ENCODE assay signal across 18 cellular contexts in the genomic region with DNA sequence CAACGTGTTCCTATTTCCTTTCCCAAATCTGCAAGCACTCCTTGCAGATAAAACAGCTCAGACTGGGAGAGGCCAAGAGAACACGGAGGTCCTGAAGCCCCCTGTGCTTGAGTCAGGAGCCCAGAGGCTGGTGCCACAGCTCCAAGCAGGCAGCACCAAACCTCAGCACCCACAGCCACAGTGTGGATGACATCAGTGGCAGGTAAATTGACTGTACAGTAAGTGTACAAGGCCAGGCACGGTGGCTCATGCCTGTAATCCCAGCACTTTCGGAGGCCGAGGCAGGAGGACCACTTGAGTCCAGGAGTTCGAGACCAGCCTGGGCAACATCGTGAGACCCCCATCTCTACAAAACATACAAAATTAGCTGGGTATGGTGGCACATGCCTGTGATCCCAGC. TPM values are rescaled to one million over a fixed set of nuclear protein-coding genes. Genes with fewer than 3 reads are reported as not detected.
DNase-seq lines count a peak whose midpoint lies in the region; ATAC-seq and TF ChIP-seq lines count a peak whose summit lies in the region.
"Had no signal": no experiment of that assay in that cellular context is flagged by ENCODE, and none has a peak within 500 bp of the region (broad histone marks: within the 10 kb centered on the region; RNA-seq: fewer than 3 reads in every experiment).

No MANE protein-coding gene starts in this region.

- no peaks in the 10 kb centered on the region for H3K9me3 Mint-ChIP-seq in activated CD4-positive, alpha-beta T cell treated with anti-CD3 and anti-CD28 coated beads, Interleukin-2, amount 10 ng/mL, durations not matched to agents 24 days and 14 days
- H3K9me3 Mint-ChIP-seq in neural crest cell, result no peaks in the 10 kb centered on the region
- H3K9me3 Mint-ChIP-seq: activated B cell treated with CpG ODN at 0.5 μM for 24 hours had no signal

- in situ Hi-C loops in transverse colon (cut with MboI; ENCODE audit: low pct_ligation_motif_present in 1 of 4, low pct_unique_long_range_greater_than_20kb in 1 of 4, low sequenced_read_pairs in 3 of 4), result no loop called here

- H3K4me3 Mint-ChIP-seq in activated CD4-positive, alpha-beta T cell treated with anti-CD3 and anti-CD28 coated beads, Interleukin-2, amount 10 ng/mL, durations not matched to agents 24 days and 14 days, result no peak overlapping the region
- H3K4me3 Mint-ChIP-seq in neural crest cell, result peak overlapping the region; percentile 54
- H3K4me3 Mint-ChIP-seq: activated B cell treated with CpG ODN at 0.5 μM for 24 hours had no signal

- DNase-seq in activated CD4-positive, alpha-beta T cell treated with anti-CD3 and anti-CD28 coated beads, Interleukin-2, amount 10 ng/mL, durations not matched to agents 24 days and 14 days, result peak; percentile 58
- no peak for DNase-seq in activated CD4-positive, alpha-beta T cell treated with anti-CD3 and anti-CD28 coated beads, Interleukin-2, amount 50 U/mL, for 1 hour
- DNase-seq in neural crest cell (ENCODE audit: low read depth, low spot score) (no peak), transverse colon (peak; percentile 7), SW 1271 (lab: John Stamatoyannopoulos, UW) (no peak), NCI-H1417 treated with DMSO at 0.1 percent for 48 hours (lab: John Stamatoyannopoulos, UW) (no peak)
- DNase-seq: activated B cell treated with CpG ODN at 0.5 μM for 24 hours; cerebellar nuclear complex; DMS 273 treated with DMSO at 0.1 percent for 48 hours; NCI-H1105 treated with DMSO at 0.1 percent for 48 hours; stimulated activated CD4-positive, alpha-beta T cell treated with anti-CD3 and anti-CD28 coated beads, Interleukin-1b, Interleukin-23, amount 100 ng/mL, for 48 hours; substantia nigra had no signal

- peaks cover 0 to 12% of the 10 kb centered on the region in 2 donors for H3K4me1 ChIP-seq in esophagus (ENCODE audit: control insufficient read depth in 2 of 2, insufficient read depth in 2 of 2, low read length in 1 of 2)
- peaks cover 15 to 54% (median 24%) of the 10 kb centered on the region in 4 donors for H3K4me1 ChIP-seq in transverse colon
- H3K4me1 ChIP-seq: A549 had no signal

- H3K36me3 Mint-ChIP-seq in activated CD4-positive, alpha-beta T cell treated with anti-CD3 and anti-CD28 coated beads, Interleukin-2, amount 10 ng/mL, durations not matched to agents 24 days and 14 days (ENCODE audit: low read depth), result no peaks in the 10 kb centered on the region
- peaks cover 5% of the 10 kb centered on the region for H3K36me3 Mint-ChIP-seq in neural crest cell (ENCODE audit: low read depth)

- no peaks in the 10 kb centered on the region for H3K36me3 ChIP-seq in esophagus (ENCODE audit: control insufficient read depth in 2 of 2, insufficient read depth in 2 of 2, low read length in 1 of 2)
- H3K36me3 ChIP-seq in transverse colon, result no peaks in the 10 kb centered on the region

- TF ChIP-seq CTCF in neural crest cell (conservative IDR thresholded peaks at IDR 0.05), result no peak
- TF ChIP-seq CTCF in transverse colon (IDR thresholded peaks at IDR 0.05), result no peak

- no peak for TF ChIP-seq POLR2A in transverse colon (IDR thresholded peaks at IDR 0.05)

- intact Hi-C loops in activated CD4-positive, alpha-beta T cell treated with anti-CD3 and anti-CD28 coated beads, Interleukin-2, amount 10 ng/mL, durations not matched to agents 24 days and 14 days (cut with micrococcal nuclease), result loop anchor here (5.0 kb wide), 1 partner anchor 118 kb away; the partner anchor contains the start of gene COL6A2
- intact Hi-C loops in transverse colon (cut with DNase I; ENCODE audit: low total_unique reads), result loop anchor here (2.0 to 10.0 kb wide), 2 partner anchors 45 to 77 kb away; no protein-coding TSS in a partner anchor

- H3K4me3 ChIP-seq in esophagus (ENCODE audit: low read depth in 1 of 2, low read length in 2 of 2) (no peak overlapping the region), transverse colon (no peak overlapping the region)
- H3K4me3 ChIP-seq: A549, mucosa of descending colon, SJSA1 had no signal

- WGBS in esophagus, 2 donors, result 73 to 83% methylated on average over 7 of the region's 7 CpGs
- 66 to 89% methylated on average over 3 to 7 of the region's 7 CpGs for WGBS in transverse colon (ENCODE audit: low coverage in 1 of 2), 2 donors

- ATAC-seq in HG03571 (IDR thresholded peaks at IDR 0.05; ENCODE audit: unreplicated experiment), result no peak
- ATAC-seq: A549, mucosa of descending colon had no signal

- peak overlapping the region; percentile 25 to 26 for H3K27ac ChIP-seq in esophagus (ENCODE audit: low read depth in 2 of 2, low read length in 1 of 2)
- peak overlapping the region; percentile 67 to 96 (median 90) for H3K27ac ChIP-seq in transverse colon
- H3K27ac ChIP-seq: A549, C4-2B, SJSA1 had no signal

- H3K9me3 ChIP-seq in esophagus (ENCODE audit: control insufficient read depth in 2 of 2, insufficient read depth in 1 of 2, low read depth in 1 of 2, low read length in 1 of 2) (no peaks in the 10 kb centered on the region), transverse colon (no peaks in the 10 kb centered on the region)
- H3K9me3 ChIP-seq: A549, mucosa of descending colon, SJSA1 had no signal

- peaks cover 7% of the 10 kb centered on the region for H3K4me1 Mint-ChIP-seq in activated CD4-positive, alpha-beta T cell treated with anti-CD3 and anti-CD28 coated beads, Interleukin-2, amount 10 ng/mL, durations not matched to agents 24 days and 14 days
- H3K4me1 Mint-ChIP-seq in neural crest cell, result peaks cover 25% of the 10 kb centered on the region

- TF ChIP-seq EP300 in transverse colon (IDR thresholded peaks at IDR 0.05; ENCODE audit: low read depth), result no peak

- peaks cover 31% of the 10 kb centered on the region for H3K27me3 Mint-ChIP-seq in activated CD4-positive, alpha-beta T cell treated with anti-CD3 and anti-CD28 coated beads, Interleukin-2, amount 10 ng/mL, durations not matched to agents 24 days and 14 days
- H3K27me3 Mint-ChIP-seq in neural crest cell (ENCODE audit: low read depth), result peaks cover 20% of the 10 kb centered on the region

- H3K27me3 ChIP-seq in esophagus (ENCODE audit: control insufficient read depth in 1 of 2, insufficient read depth in 2 of 2, low read length in 2 of 2) (peaks cover 0 to 3% of the 10 kb centered on the region in 2 donors), transverse colon (peaks cover 54% of the 10 kb centered on the region)
- H3K27me3 ChIP-seq: SJSA1 had no signal

- H3K27ac Mint-ChIP-seq in activated CD4-positive, alpha-beta T cell treated with anti-CD3 and anti-CD28 coated beads, Interleukin-2, amount 10 ng/mL, durations not matched to agents 24 days and 14 days, result no peak overlapping the region
- H3K27ac Mint-ChIP-seq in neural crest cell (ENCODE audit: unreplicated experiment), result no peak overlapping the region
- H3K27ac Mint-ChIP-seq: activated B cell treated with CpG ODN at 0.5 μM for 24 hours had no signal

RNA-seq across cellular contexts. Expression of gene COL6A1, which starts 1.9 kb away (rescaled TPM):
- 0.40 and 0.47 TPM in 2 replicates for total RNA-seq in activated CD4-positive, alpha-beta T cell treated with anti-CD3 and anti-CD28 coated beads, Interleukin-2, amount 10 ng/mL, durations not matched to agents 24 days and 14 days
- polyA plus RNA-seq in esophagus, result 100 to 1,000 TPM; 105 to 123 TPM
- total RNA-seq in neural crest cell (118 and 120 TPM in 2 replicates), transverse colon (100 to 1,000 TPM; 166 to 580 (median 346) TPM)

Comparison
In these comparisons a context has a peak if more than half of its experiments do, and no peak if none do; other contexts are left out.
1. DNase-seq: peak in activated CD4-positive, alpha-beta T cell treated with anti-CD3 and anti-CD28 coated beads, Interleukin-2, amount 10 ng/mL, durations not matched to agents 24 days and 14 days (single experiment) and transverse colon (single experiment); none in activated CD4-positive, alpha-beta T cell treated with anti-CD3 and anti-CD28 coated beads, Interleukin-2, amount 50 U/mL, for 1 hour (single experiment), neural crest cell (single experiment), SW 1271 (0 of 2) and NCI-H1417 treated with DMSO at 0.1 percent for 48 hours (single experiment).
2. RNA of gene COL6A1, which starts 1.9 kb away (total RNA-seq): 166 to 580 TPM in transverse colon and 118 to 120 TPM in neural crest cell; 0.40 to 0.47 TPM in activated CD4-positive, alpha-beta T cell treated with anti-CD3 and anti-CD28 coated beads, Interleukin-2, amount 10 ng/mL, durations not matched to agents 24 days and 14 days; every median in the first group is over 10 times any median in the second.